In the genomic region with DNA sequence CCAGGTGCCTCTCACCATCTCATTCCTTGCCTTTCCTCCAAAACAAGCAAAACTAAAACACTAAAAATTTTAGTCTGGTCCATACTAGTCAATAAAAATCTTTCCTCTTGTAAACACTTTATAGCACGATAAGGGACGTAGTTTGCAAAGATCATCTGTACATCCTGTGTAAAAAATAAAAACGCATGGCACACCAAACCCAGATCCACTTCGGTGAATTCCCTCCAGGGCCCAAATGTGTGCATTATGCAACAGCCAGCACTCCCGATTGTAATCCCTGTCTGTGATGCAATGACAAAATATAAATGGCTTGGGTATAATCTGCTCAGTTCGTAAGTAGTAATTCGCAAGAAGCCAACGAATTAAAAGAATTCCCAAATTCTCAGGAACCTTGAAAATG, we compare ENCODE assay signal across 9 cellular contexts. TPM values are rescaled to one million over a fixed set of nuclear protein-coding genes. Genes with fewer than 3 reads are reported as not detected.
DNase-seq lines count a peak whose midpoint lies in the region; ATAC-seq and TF ChIP-seq lines count a peak whose summit lies in the region.
"Had no signal": no experiment of that assay in that cellular context is flagged by ENCODE, and none has a peak within 500 bp of the region (broad histone marks: within the 10 kb centered on the region; RNA-seq: fewer than 3 reads in every experiment).

No MANE protein-coding gene starts in this region.

- H3K4me2 ChIP-seq in KMS-11 = peak overlapping the region; percentile 85; the same call in 1 of the 2 replicates

- POLR2A ChIA-PET in Caco-2 (lab: Charles Lee) = no interaction called here

- no peak for TF ChIP-seq CTCF in Caco-2 (IDR thresholded peaks at IDR 0.05; ENCODE audit: insufficient read depth in 1 of 2, low read depth in 1 of 2, low read length in 1 of 2, severe bottlenecking in 1 of 2, unreplicated experiment in 1 of 2)
- TF ChIP-seq CTCF in KMS-11 (conservative IDR thresholded peaks at IDR 0.05; ENCODE audit: low read depth, low read length) = no peak
- TF ChIP-seq CTCF in natural killer cell (IDR thresholded peaks at IDR 0.05) = no peak

- intact Hi-C loops in Caco-2 (cut with micrococcal nuclease; ENCODE audit: unreplicated experiment) = loop anchor here (1.0 kb wide), 1 partner anchor 98 kb away; the partner anchor contains the start of genes GFM2 and NSA2
- intact Hi-C loops in natural killer cell (cut with micrococcal nuclease) = no loop called here

- CTCF ChIA-PET in Caco-2 (lab: Charles Lee) = no interaction called here

- H3K4me3 ChIP-seq in Caco-2 (ENCODE audit: low read depth, low read length) = peak overlapping the region; percentile 97
- no peak overlapping the region for H3K4me3 ChIP-seq in KMS-11 (IDR thresholded peaks at IDR 0.05; ENCODE audit: insufficient read depth, low read depth, low read length)

- H3K4me3 Mint-ChIP-seq in Caco-2 (ENCODE audit: unreplicated experiment) (peak overlapping the region; percentile 92), natural killer cell (peak overlapping the region; percentile 93)

- no peaks in the 10 kb centered on the region for H3K27me3 Mint-ChIP-seq in Caco-2 (ENCODE audit: insufficient read depth, unreplicated experiment)
- H3K27me3 Mint-ChIP-seq in natural killer cell (ENCODE audit: low read depth in 2 of 2) = no peaks in the 10 kb centered on the region

- H2AFZ ChIP-seq in KMS-11 (ENCODE audit: low read depth) = 0 out of 2 replicates have a peak overlapping the region, but pooled peaks have one; percentile 97

- BruUV-seq in Caco-2 (replicated peaks; lab: Mats Ljungman, UMichigan) = TSS peak; percentile 37

- no peaks in the 10 kb centered on the region for H3K79me2 ChIP-seq in KMS-11 (ENCODE audit: insufficient read depth, low read depth)

- H3K9ac ChIP-seq in KMS-11 = no peak overlapping the region

- no peaks in the 10 kb centered on the region for H3K9me3 ChIP-seq in Caco-2

- H3K27ac Mint-ChIP-seq in Caco-2 (ENCODE audit: unreplicated experiment) = peak overlapping the region; percentile 94
- H3K27ac Mint-ChIP-seq in natural killer cell = peak overlapping the region; percentile 78 to 95

- no peak overlapping the region for H3K27ac ChIP-seq in KMS-11

- H3K4me1 ChIP-seq in Caco-2 (peaks cover 16% of the 10 kb centered on the region), KMS-11 (ENCODE audit: low read depth, poor library complexity, severe bottlenecking) (peaks cover 5% of the 10 kb centered on the region)

- H4K20me1 ChIP-seq in KMS-11 (ENCODE audit: insufficient read depth) = no peaks in the 10 kb centered on the region

- H3K36me3 ChIP-seq in Caco-2 (ENCODE audit: control insufficient read depth, insufficient read depth, low read length) = no peaks in the 10 kb centered on the region
- no peaks in the 10 kb centered on the region for H3K36me3 ChIP-seq in KMS-11 (ENCODE audit: insufficient read depth)

- H3K4me1 Mint-ChIP-seq in Caco-2 (ENCODE audit: low read depth, unreplicated experiment) (no peaks in the 10 kb centered on the region), natural killer cell (peaks cover 51 to 56% of the 10 kb centered on the region in 2 donors)

- no peak for ATAC-seq in natural killer cell
- ATAC-seq in GM21529 (IDR thresholded peaks at IDR 0.05; ENCODE audit: unreplicated experiment) = no peak

- DNase-seq in Caco-2 (peak in 1 of 2 experiments; percentile 27), cerebellum (ENCODE audit: low spot score) (peak; percentile 55), natural killer cell (no peak), AG20443 (ENCODE audit: low spot score) (no peak), NOMO-1 treated with DMSO at 0.1 percent for 48 hours (lab: John Stamatoyannopoulos, UW; ENCODE audit: unreplicated experiment) (no peak), GF-D8 (lab: John Stamatoyannopoulos, UW) (no peak)
- DNase-seq: MV-4-11 had no signal

- no peaks in the 10 kb centered on the region for H3K27me3 ChIP-seq in Caco-2 (replicated peaks; ENCODE audit: control insufficient read depth, insufficient read depth, low read length)
- no peaks in the 10 kb centered on the region for H3K27me3 ChIP-seq in KMS-11 (ENCODE audit: insufficient read depth, low read depth)

- no peaks in the 10 kb centered on the region for H3K9me3 Mint-ChIP-seq in Caco-2 (ENCODE audit: unreplicated experiment)
- H3K9me3 Mint-ChIP-seq in natural killer cell = no peaks in the 10 kb centered on the region

- peaks cover 7% of the 10 kb centered on the region for H3K36me3 Mint-ChIP-seq in Caco-2 (ENCODE audit: insufficient read depth, unreplicated experiment)
- no peaks in the 10 kb centered on the region for H3K36me3 Mint-ChIP-seq in natural killer cell

RNA-seq across cellular contexts. Expression of gene FAM169A, which starts 1.4 kb away (rescaled TPM):
- total RNA-seq in Caco-2 (2022) (13.9 and 14.4 TPM in 2 replicates), cerebellum (60.1 TPM), natural killer cell (10 to 100 TPM; 28.0 to 32.6 (median 28.6) TPM)
